ENCODE assay signal across 17 cellular contexts in the genomic region with DNA sequence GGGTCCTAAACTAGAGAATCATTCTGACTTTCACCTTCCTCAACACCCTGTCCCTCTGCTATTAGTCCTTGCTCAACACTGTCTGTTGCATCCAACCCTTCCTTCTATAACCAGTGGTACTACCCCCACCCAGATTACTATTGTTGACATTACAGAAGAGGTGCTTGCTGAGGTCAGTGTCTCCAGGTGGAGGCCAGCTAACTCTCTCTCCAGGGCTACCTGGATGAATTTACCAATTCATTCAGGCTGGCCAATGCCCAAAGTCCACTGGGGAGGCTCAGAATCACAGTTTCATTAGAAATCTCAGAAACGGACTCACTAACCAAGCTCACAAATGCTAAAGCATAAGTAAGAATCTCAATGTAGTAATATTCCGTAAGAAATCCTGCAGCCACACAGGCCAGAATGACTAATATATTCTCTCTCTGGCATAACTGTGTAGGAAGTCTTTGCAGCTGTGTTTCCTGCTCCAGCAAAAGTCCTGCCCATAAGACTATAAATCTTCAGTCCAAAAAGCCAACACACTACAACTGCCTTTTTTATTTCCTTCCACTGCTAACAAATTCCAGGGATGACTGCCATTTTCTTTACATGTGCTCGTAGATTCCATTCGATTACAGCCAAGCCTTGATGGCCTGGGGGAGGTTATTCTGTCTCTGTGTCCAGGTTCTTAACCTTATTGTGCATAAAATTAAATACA. TPM values are rescaled to one million over a fixed set of nuclear protein-coding genes. Genes with fewer than 3 reads are reported as not detected.
A peak's percentile ranks its signal among the peaks of the same experiment; 100 is the strongest.
DNase-seq lines count a peak whose midpoint lies in the region; ATAC-seq and TF ChIP-seq lines count a peak whose summit lies in the region.
"Had no signal": no experiment of that assay in that cellular context is flagged by ENCODE, and none has a peak within 500 bp of the region (broad histone marks: within the 10 kb centered on the region; RNA-seq: fewer than 3 reads in every experiment).

No MANE protein-coding gene starts in this region.

- no peaks in the 10 kb centered on the region for H3K36me3 ChIP-seq in mammary epithelial cell (ENCODE audit: insufficient read depth, low read length)
- H3K36me3 ChIP-seq in liver (ENCODE audit: control insufficient read depth in 4 of 4, insufficient read depth in 3 of 4, low read depth in 1 of 4, low read length in 3 of 4): no peaks in the 10 kb centered on the region

- DNase-seq in mammary epithelial cell: peak; percentile 30
- no peak for DNase-seq in MCF 10A (ENCODE audit: unreplicated experiment)
- no peak for DNase-seq in epithelial cell of prostate (ENCODE audit: low read depth, low spot score)
- DNase-seq in activated T-helper 2 cell treated with anti-CD3 and anti-CD28 coated beads, Interferon-gamma antibody, Interleukin-2, Interleukin-4, amounts not matched to agents 10 μg/mL and 5 μg/mL and 100 μg/mL, durations not matched to agents 14 hours and 24 hours and 36 hours (ENCODE audit: low spot score): no peak
- no peak for DNase-seq in stimulated activated naive CD4-positive, alpha-beta T cell (lab: John Stamatoyannopoulos, UW)
- no peak for DNase-seq in activated CD4-positive, alpha-beta T cell treated with anti-CD3 and anti-CD28 coated beads, Interleukin-2, amount 10 ng/mL, durations not matched to agents 7 days and 5 days
- DNase-seq: activated T-cell treated with anti-CD3 and anti-CD28 coated beads for 4 hours, immature natural killer cell, NCI-H1105 treated with DMSO at 0.1 percent for 48 hours, PC-9, T-helper 1 cell had no signal

- dilution Hi-C loops in mammary epithelial cell (cut with HindIII; ENCODE audit: low sequenced_read_pairs): no loop called here

- ATAC-seq in HG03432 (IDR thresholded peaks at IDR 0.05; ENCODE audit: unreplicated experiment): no peak
- ATAC-seq: activated CD4-positive, CD25-positive, alpha-beta regulatory T cell treated with anti-CD3 and anti-CD28 coated beads, Interleukin-2, amount 50 U/mL, for 24 hours had no signal

- no peaks in the 10 kb centered on the region for H3K9me3 Mint-ChIP-seq in MCF 10A (ENCODE audit: unreplicated experiment)
- H3K9me3 Mint-ChIP-seq in activated T-helper 2 cell treated with anti-CD3 and anti-CD28 coated beads, Interferon-gamma antibody, Interleukin-2, Interleukin-4, amounts not matched to agents 10 μg/mL and 5 μg/mL and 100 μg/mL, durations not matched to agents 14 hours and 24 hours and 36 hours: no peaks in the 10 kb centered on the region
- no peaks in the 10 kb centered on the region for H3K9me3 Mint-ChIP-seq in activated CD4-positive, alpha-beta T cell treated with anti-CD3 and anti-CD28 coated beads, Interleukin-2, amount 10 ng/mL, durations not matched to agents 7 days and 5 days
- H3K9me3 Mint-ChIP-seq: neural crest cell had no signal

- BruUV-seq in mammary epithelial cell (replicated peaks; lab: Mats Ljungman, UMichigan): no TSS peak
- no TSS peak for BruUV-seq in MCF 10A (replicated peaks; lab: Mats Ljungman, UMichigan)

- POLR2A ChIA-PET in MCF 10A (lab: Yijun Ruan, JAX): no interaction called here
- POLR2A ChIA-PET in activated CD4-positive, alpha-beta T cell treated with anti-CD3 and anti-CD28 coated beads, Interleukin-2, amount 10 ng/mL, durations not matched to agents 7 days and 5 days (lab: Charles Lee): no interaction called here

- H3K27ac ChIP-seq in mammary epithelial cell (ENCODE audit: insufficient read depth, low read depth, low read length) (no peak overlapping the region), epithelial cell of prostate (peak overlapping the region; percentile 5), liver (ENCODE audit: low read depth in 1 of 2, low read length in 2 of 2) (peak overlapping the region; percentile 17 to 45)
- H3K27ac ChIP-seq: 22Rv1, PC-9 had no signal

- no peaks in the 10 kb centered on the region for H3K27me3 ChIP-seq in mammary epithelial cell (ENCODE audit: insufficient read depth, low read length)
- no peaks in the 10 kb centered on the region for H3K27me3 ChIP-seq in liver (ENCODE audit: control insufficient read depth in 4 of 4, insufficient read depth in 4 of 4, low read length in 3 of 4)

- no peak overlapping the region for H3K9ac ChIP-seq in mammary epithelial cell (ENCODE audit: insufficient read depth, low read length)
- no peak overlapping the region for H3K9ac ChIP-seq in liver (ENCODE audit: low read depth in 1 of 2, low read length in 2 of 2)

- 10% methylated on average over 4 of the region's 4 CpGs for whole genome bisulfite sequencing in mammary epithelial cell (ENCODE audit: low coverage, missing lambda C conversion rate)
- whole genome bisulfite sequencing in liver: 43% methylated on average over 4 of the region's 4 CpGs

- no peaks in the 10 kb centered on the region for H3K4me1 Mint-ChIP-seq in MCF 10A (ENCODE audit: insufficient read depth, unreplicated experiment)
- no peaks in the 10 kb centered on the region for H3K4me1 Mint-ChIP-seq in activated T-helper 2 cell treated with anti-CD3 and anti-CD28 coated beads, Interferon-gamma antibody, Interleukin-2, Interleukin-4, amounts not matched to agents 10 μg/mL and 5 μg/mL and 100 μg/mL, durations not matched to agents 14 hours and 24 hours and 36 hours (ENCODE audit: low read depth)
- no peaks in the 10 kb centered on the region for H3K4me1 Mint-ChIP-seq in activated CD4-positive, alpha-beta T cell treated with anti-CD3 and anti-CD28 coated beads, Interleukin-2, amount 10 ng/mL, durations not matched to agents 7 days and 5 days
- H3K4me1 Mint-ChIP-seq: immature natural killer cell, neural crest cell had no signal

- H3K27ac Mint-ChIP-seq in MCF 10A (ENCODE audit: low read depth, unreplicated experiment): no peak overlapping the region
- no peak overlapping the region for H3K27ac Mint-ChIP-seq in activated T-helper 2 cell treated with anti-CD3 and anti-CD28 coated beads, Interferon-gamma antibody, Interleukin-2, Interleukin-4, amounts not matched to agents 10 μg/mL and 5 μg/mL and 100 μg/mL, durations not matched to agents 14 hours and 24 hours and 36 hours
- no peak overlapping the region for H3K27ac Mint-ChIP-seq in activated CD4-positive, alpha-beta T cell treated with anti-CD3 and anti-CD28 coated beads, Interleukin-2, amount 10 ng/mL, durations not matched to agents 7 days and 5 days
- H3K27ac Mint-ChIP-seq: immature natural killer cell had no signal

- peak overlapping the region; percentile 50 for H2AFZ ChIP-seq in mammary epithelial cell (ENCODE audit: low read depth, low read length)
- H2AFZ ChIP-seq: PC-9 had no signal

- peak; percentile 32 to 44 for TF ChIP-seq RAD21 in liver (IDR thresholded peaks at IDR 0.05)

- CTCF ChIA-PET in mammary epithelial cell (lab: Charles Lee; ENCODE audit: low non-redundant PET): no interaction called here
- CTCF ChIA-PET in MCF 10A (lab: Yijun Ruan, JAX): interaction anchor here (1.5 kb wide), 1 partner anchor 396 kb away, joined by 3 read pairs; no protein-coding TSS in a partner anchor
- CTCF ChIA-PET in activated CD4-positive, alpha-beta T cell treated with anti-CD3 and anti-CD28 coated beads, Interleukin-2, amount 10 ng/mL, durations not matched to agents 7 days and 5 days (lab: Charles Lee): no interaction called here

- H3K4me3 ChIP-seq in mammary epithelial cell (replicated peaks in 1 of 3; ENCODE audit: insufficient read depth in 1 of 3, low read depth in 2 of 3, low read length in 3 of 3) (no peak overlapping the region), liver (ENCODE audit: low read depth in 1 of 3, low read length in 3 of 3) (no peak overlapping the region)
- H3K4me3 ChIP-seq: PC-9 had no signal

- H3K9me3 ChIP-seq in mammary epithelial cell (replicated peaks; ENCODE audit: insufficient read depth, low read length) (no peaks in the 10 kb centered on the region), liver (ENCODE audit: control insufficient read depth in 4 of 4, low read length in 3 of 4) (peaks cover 0 to 2% (median 0%) of the 10 kb centered on the region in 4 donors)

- H4K20me1 ChIP-seq in mammary epithelial cell (ENCODE audit: insufficient read depth, low read length): no peaks in the 10 kb centered on the region

- in situ Hi-C loops in mammary epithelial cell (cut with MboI; ENCODE audit: low sequenced_read_pairs in 2 of 2): no loop called here

- H3K4me2 ChIP-seq in mammary epithelial cell (ENCODE audit: insufficient read depth, low read depth, low read length): no peak overlapping the region
- H3K4me2 ChIP-seq: PC-9 had no signal

- no peaks in the 10 kb centered on the region for H3K27me3 Mint-ChIP-seq in MCF 10A (ENCODE audit: insufficient read depth, unreplicated experiment)
- H3K27me3 Mint-ChIP-seq in activated T-helper 2 cell treated with anti-CD3 and anti-CD28 coated beads, Interferon-gamma antibody, Interleukin-2, Interleukin-4, amounts not matched to agents 10 μg/mL and 5 μg/mL and 100 μg/mL, durations not matched to agents 14 hours and 24 hours and 36 hours (ENCODE audit: low read depth): no peaks in the 10 kb centered on the region
- no peaks in the 10 kb centered on the region for H3K27me3 Mint-ChIP-seq in activated CD4-positive, alpha-beta T cell treated with anti-CD3 and anti-CD28 coated beads, Interleukin-2, amount 10 ng/mL, durations not matched to agents 7 days and 5 days

- H3K4me1 ChIP-seq in mammary epithelial cell (ENCODE audit: insufficient read depth, low read length) (no peaks in the 10 kb centered on the region), liver (ENCODE audit: control insufficient read depth in 4 of 4, insufficient read depth in 4 of 4, low read length in 3 of 4) (peaks cover 0 to 44% (median 19%) of the 10 kb centered on the region in 4 donors)

- no peaks in the 10 kb centered on the region for H3K36me3 Mint-ChIP-seq in MCF 10A (ENCODE audit: insufficient read depth, unreplicated experiment)
- no peaks in the 10 kb centered on the region for H3K36me3 Mint-ChIP-seq in activated T-helper 2 cell treated with anti-CD3 and anti-CD28 coated beads, Interferon-gamma antibody, Interleukin-2, Interleukin-4, amounts not matched to agents 10 μg/mL and 5 μg/mL and 100 μg/mL, durations not matched to agents 14 hours and 24 hours and 36 hours (ENCODE audit: low read depth)
- no peaks in the 10 kb centered on the region for H3K36me3 Mint-ChIP-seq in activated CD4-positive, alpha-beta T cell treated with anti-CD3 and anti-CD28 coated beads, Interleukin-2, amount 10 ng/mL, durations not matched to agents 7 days and 5 days (ENCODE audit: low read depth)
- H3K36me3 Mint-ChIP-seq: immature natural killer cell had no signal

- intact Hi-C loops in mammary epithelial cell (cut with micrococcal nuclease) (no loop called here), MCF 10A (cut with micrococcal nuclease) (no loop called here)
- intact Hi-C loops in activated T-helper 2 cell treated with anti-CD3 and anti-CD28 coated beads, Interferon-gamma antibody, Interleukin-2, Interleukin-4, amounts not matched to agents 10 μg/mL and 5 μg/mL and 100 μg/mL, durations not matched to agents 14 hours and 24 hours and 36 hours (cut with micrococcal nuclease): no loop called here

- no peaks in the 10 kb centered on the region for H3K79me2 ChIP-seq in mammary epithelial cell (ENCODE audit: insufficient read depth, low read length)

- no peak for TF ChIP-seq CTCF in mammary epithelial cell (conservative IDR thresholded peaks at IDR 0.05 in 1 of 2, IDR thresholded peaks at IDR 0.05 in 1 of 2; ENCODE audit: extremely low read depth in 1 of 2, insufficient read depth in 1 of 2, low read depth in 1 of 2, low read length in 2 of 2)
- no peak for TF ChIP-seq CTCF in MCF 10A (IDR thresholded peaks at IDR 0.05; ENCODE audit: unreplicated experiment)
- TF ChIP-seq CTCF in liver (IDR thresholded peaks at IDR 0.05; ENCODE audit: low read depth, low read length, missing input control): no peak

- no peak overlapping the region for H3K4me3 Mint-ChIP-seq in MCF 10A (ENCODE audit: unreplicated experiment)
- no peak overlapping the region for H3K4me3 Mint-ChIP-seq in activated T-helper 2 cell treated with anti-CD3 and anti-CD28 coated beads, Interferon-gamma antibody, Interleukin-2, Interleukin-4, amounts not matched to agents 10 μg/mL and 5 μg/mL and 100 μg/mL, durations not matched to agents 14 hours and 24 hours and 36 hours (ENCODE audit: low read depth)
- no peak overlapping the region for H3K4me3 Mint-ChIP-seq in activated CD4-positive, alpha-beta T cell treated with anti-CD3 and anti-CD28 coated beads, Interleukin-2, amount 10 ng/mL, durations not matched to agents 7 days and 5 days
- H3K4me3 Mint-ChIP-seq: immature natural killer cell, neural crest cell had no signal

RNA-seq across cellular contexts. Expression of a gene that starts 10.0 kb away (rescaled TPM):
- total RNA-seq in mammary epithelial cell: not detected
- polyA plus RNA-seq in mammary epithelial cell: not detected
- polyA minus RNA-seq in mammary epithelial cell: not detected
- total RNA-seq in MCF 10A (2022): not detected in 2 replicates
- 100 to 1,000 TPM; 295 to 600 TPM for total RNA-seq in liver
- 1,000 to 10,000 TPM; 1,251 to 4,751 TPM for polyA plus RNA-seq in liver
- not detected in 2 replicates for total RNA-seq in activated T-helper 2 cell treated with anti-CD3 and anti-CD28 coated beads, Interferon-gamma antibody, Interleukin-2, Interleukin-4, amounts not matched to agents 10 μg/mL and 5 μg/mL and 100 μg/mL, durations not matched to agents 14 hours and 24 hours and 36 hours
- not detected for total RNA-seq in activated CD4-positive, alpha-beta T cell treated with anti-CD3 and anti-CD28 coated beads, Interleukin-2, amount 10 ng/mL, durations not matched to agents 7 days and 5 days
- total RNA-seq: NCI-H460, neural crest cell, PC-9 had no signal
- polyA plus RNA-seq: immature natural killer cell had no signal

Comparison
In these comparisons a context has a peak if more than half of its experiments do, and no peak if none do; other contexts are left out.
1. RNA of a gene that starts 10.0 kb away (total RNA-seq): 295 to 600 TPM in liver; not detected in mammary epithelial cell, not detected in MCF 10A, not detected in activated T-helper 2 cell treated with anti-CD3 and anti-CD28 coated beads, Interferon-gamma antibody, Interleukin-2, Interleukin-4, amounts not matched to agents 10 μg/mL and 5 μg/mL and 100 μg/mL, durations not matched to agents 14 hours and 24 hours and 36 hours and not detected in activated CD4-positive, alpha-beta T cell treated with anti-CD3 and anti-CD28 coated beads, Interleukin-2, amount 10 ng/mL, durations not matched to agents 7 days and 5 days; every median in the first group is over 100 times any median in the second.